11 cellular contexts compared by ENCODE assay signal in the genomic region with DNA sequence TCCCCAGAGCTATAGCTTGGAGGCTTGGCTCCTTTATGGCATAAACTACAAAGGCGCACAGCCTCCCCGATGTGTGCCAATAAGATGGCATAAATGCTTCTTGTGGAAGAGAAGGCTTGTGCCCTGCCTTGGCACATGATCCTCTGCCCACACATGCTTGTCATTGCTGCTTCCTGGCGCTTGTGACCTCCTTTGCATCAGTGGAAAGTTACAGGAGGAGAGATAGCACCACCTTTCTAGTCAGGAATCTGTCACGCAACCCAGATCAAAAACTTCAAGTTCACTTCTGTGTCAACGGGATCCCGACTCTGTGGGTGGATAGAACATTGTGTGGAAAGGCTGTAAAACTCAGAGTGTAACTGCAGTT.
DNase-seq lines count a peak whose midpoint lies in the region; ATAC-seq, FAIRE-seq and TF ChIP-seq lines count a peak whose summit lies in the region.
"Had no signal": no experiment of that assay in that cellular context is flagged by ENCODE, and none has a peak within 500 bp of the region (broad histone marks: within the 10 kb centered on the region; RNA-seq: fewer than 3 reads in every experiment).

No MANE protein-coding gene starts in this region.

- peaks cover 95% of the 10 kb centered on the region for H3K4me1 Mint-ChIP-seq in activated T-cell treated with anti-CD3 and anti-CD28 coated beads, Interleukin-2, amount 50 U/mL, for 24 hours (ENCODE audit: low read depth)
- H3K4me1 Mint-ChIP-seq in immature natural killer cell (peaks cover 91 to 100% of the 10 kb centered on the region in 2 donors), HFFc6 (ENCODE audit: low read depth) (peaks cover 34% of the 10 kb centered on the region)

- peaks cover 0 to 7% of the 10 kb centered on the region in 2 donors for H3K4me1 ChIP-seq in ascending aorta

- no peak for TF ChIP-seq CTCF in ascending aorta (IDR thresholded peaks at IDR 0.05)
- TF ChIP-seq CTCF in HFFc6 (IDR thresholded peaks at IDR 0.05) = no peak

- no peaks in the 10 kb centered on the region for H3K27me3 Mint-ChIP-seq in activated T-cell treated with anti-CD3 and anti-CD28 coated beads, Interleukin-2, amount 50 U/mL, for 24 hours
- H3K27me3 Mint-ChIP-seq in immature natural killer cell (ENCODE audit: low read depth in 3 of 3) (peaks cover 10 to 59% (median 44%) of the 10 kb centered on the region in 3 donors), HFFc6 (ENCODE audit: insufficient read depth) (peaks cover 2% of the 10 kb centered on the region; the same call in 1 of the 2 replicates)

- no peaks in the 10 kb centered on the region for H3K9me3 Mint-ChIP-seq in activated T-cell treated with anti-CD3 and anti-CD28 coated beads, Interleukin-2, amount 50 U/mL, for 24 hours
- H3K9me3 Mint-ChIP-seq in immature natural killer cell (no peaks in the 10 kb centered on the region), HFFc6 (no peaks in the 10 kb centered on the region)
- H3K9me3 Mint-ChIP-seq: neural crest cell had no signal

- H3K4me3 Mint-ChIP-seq in activated T-cell treated with anti-CD3 and anti-CD28 coated beads, Interleukin-2, amount 50 U/mL, for 24 hours = peak overlapping the region; percentile 68
- H3K4me3 Mint-ChIP-seq in immature natural killer cell = peak overlapping the region in 1 of 5 donors; percentile 5
- no peak overlapping the region for H3K4me3 Mint-ChIP-seq in HFFc6
- H3K4me3 Mint-ChIP-seq: neural crest cell had no signal

- peaks cover 84% of the 10 kb centered on the region for H3K36me3 Mint-ChIP-seq in activated T-cell treated with anti-CD3 and anti-CD28 coated beads, Interleukin-2, amount 50 U/mL, for 24 hours (ENCODE audit: low read depth)
- H3K36me3 Mint-ChIP-seq in immature natural killer cell = peaks cover 3 to 28% (median 19%) of the 10 kb centered on the region in 3 donors
- H3K36me3 Mint-ChIP-seq in HFFc6 (ENCODE audit: low read depth) = no peaks in the 10 kb centered on the region

- intact Hi-C loops in ascending aorta (cut with DNase I) = no loop called here

- peak; percentile 99 for FAIRE-seq in HTR-8/SVneo (lab: Jason Lieb, UNC)

- no peaks in the 10 kb centered on the region for H3K9me3 ChIP-seq in ascending aorta

- peak overlapping the region; percentile 98 for H3K27ac Mint-ChIP-seq in activated T-cell treated with anti-CD3 and anti-CD28 coated beads, Interleukin-2, amount 50 U/mL, for 24 hours
- H3K27ac Mint-ChIP-seq in immature natural killer cell = peak overlapping the region; percentile 76 to 90 (median 83)
- H3K27ac Mint-ChIP-seq in HFFc6 = no peak overlapping the region

- ATAC-seq in GM21576 (IDR thresholded peaks at IDR 0.05; ENCODE audit: unreplicated experiment) = no peak

- H3K4me3 ChIP-seq in ascending aorta = no peak overlapping the region
- H3K4me3 ChIP-seq: dorsolateral prefrontal cortex had no signal

- DNase-seq in HTR-8/SVneo (ENCODE audit: insufficient read length, low spot score) (no peak), immature natural killer cell (no peak), ascending aorta (ENCODE audit: low spot score in 2 of 2) (no peak), HFFc6 (no peak), UCSD-AML1 (lab: John Stamatoyannopoulos, UW; ENCODE audit: unreplicated experiment) (no peak)
- DNase-seq in activated T-cell treated with anti-CD3 and anti-CD28 coated beads, Interleukin-2, amount 50 U/mL, for 24 hours = peak; percentile 75
- peak; percentile 48 to 85 for DNase-seq in stimulated activated CD4-positive, alpha-beta T cell treated with anti-CD3 and anti-CD28 coated beads, Interleukin-4, amount 100 ng/mL, for 4 hours
- DNase-seq: RPMI8226 had no signal

- H3K36me3 ChIP-seq in ascending aorta = no peaks in the 10 kb centered on the region

- no peak overlapping the region for H3K27ac ChIP-seq in ascending aorta

- no peaks in the 10 kb centered on the region for H3K27me3 ChIP-seq in ascending aorta
- H3K27me3 ChIP-seq: dorsolateral prefrontal cortex had no signal

Comparison
In these comparisons a context has a peak if more than half of its experiments do, and no peak if none do; other contexts are left out.
1. DNase-seq: peak in activated T-cell treated with anti-CD3 and anti-CD28 coated beads, Interleukin-2, amount 50 U/mL, for 24 hours (single experiment) and stimulated activated CD4-positive, alpha-beta T cell treated with anti-CD3 and anti-CD28 coated beads, Interleukin-4, amount 100 ng/mL, for 4 hours (2 of 2); none in HTR-8/SVneo (single experiment), immature natural killer cell (0 of 3), ascending aorta (0 of 2), HFFc6 (single experiment) and UCSD-AML1 (single experiment).